Comparison of ENCODE assay signal across 18 cellular contexts in the genomic region with DNA sequence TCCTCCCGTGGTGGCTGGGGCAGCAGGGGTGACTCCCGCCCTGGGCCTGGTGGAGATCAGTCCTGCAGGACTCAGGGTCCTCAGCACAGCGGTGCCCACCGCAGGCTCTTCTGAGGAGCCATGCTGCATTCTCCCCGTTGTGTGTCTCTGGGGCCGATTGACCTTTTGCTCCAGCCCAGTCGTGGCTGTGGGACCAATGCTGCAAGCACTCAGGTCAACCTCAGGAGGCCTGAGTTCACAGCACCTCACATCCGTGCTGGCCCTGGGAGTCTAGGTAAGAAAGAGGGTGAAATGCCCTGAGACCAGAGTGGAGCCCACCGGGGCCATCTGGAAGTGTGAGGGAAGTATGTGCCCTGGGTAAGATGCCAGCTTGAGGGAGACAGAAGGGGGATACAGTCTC.
A peak's percentile ranks its signal among the peaks of the same experiment; 100 is the strongest.
DNase-seq lines count a peak whose midpoint lies in the region; ATAC-seq, FAIRE-seq and TF ChIP-seq lines count a peak whose summit lies in the region.
"Had no signal": no experiment of that assay in that cellular context is flagged by ENCODE, and none has a peak within 500 bp of the region (broad histone marks: within the 10 kb centered on the region; RNA-seq: fewer than 3 reads in every experiment).

No MANE protein-coding gene starts in this region.

- no peak overlapping the region for H2BK5ac ChIP-seq in H1 (ENCODE audit: low read depth, low read length)

- H3K27ac Mint-ChIP-seq in neural crest cell (ENCODE audit: unreplicated experiment): peak overlapping the region; percentile 58
- H3K27ac Mint-ChIP-seq in activated T-helper 1 cell treated with anti-CD3 and anti-CD28 coated beads, Interleukin-12 subunit alpha, Interleukin-12 subunit beta, Interleukin-2, Interleukin-4 antibody, amounts not matched to agents 30 ng/mL and 10 ng/mL and 1 ng/mL, durations not matched to agents 14 hours and 24 hours and 36 hours: no peak overlapping the region
- H3K27ac Mint-ChIP-seq: CD14-positive monocyte; CD4-positive, alpha-beta memory T cell; GM23338 had no signal

- H3K36me3 Mint-ChIP-seq in neural crest cell (ENCODE audit: low read depth): no peaks in the 10 kb centered on the region
- no peaks in the 10 kb centered on the region for H3K36me3 Mint-ChIP-seq in activated T-helper 1 cell treated with anti-CD3 and anti-CD28 coated beads, Interleukin-12 subunit alpha, Interleukin-12 subunit beta, Interleukin-2, Interleukin-4 antibody, amounts not matched to agents 30 ng/mL and 10 ng/mL and 1 ng/mL, durations not matched to agents 14 hours and 24 hours and 36 hours (ENCODE audit: low read depth)
- H3K36me3 Mint-ChIP-seq: CD14-positive monocyte; CD4-positive, alpha-beta memory T cell had no signal

- H2BK15ac ChIP-seq in H1 (ENCODE audit: low read length): peak overlapping the region; percentile 5; the same call in 1 of the 2 replicates

- H2AFZ ChIP-seq in HepG2 (ENCODE audit: low read length) (no peak overlapping the region), H1 (ENCODE audit: low read length) (no peak overlapping the region)
- H2AFZ ChIP-seq: GM23338 had no signal

- H3K36me3 ChIP-seq in HepG2 (replicated peaks in 1 of 2; ENCODE audit: control insufficient read depth in 1 of 2, insufficient read depth in 2 of 2, low read length in 2 of 2) (no peaks in the 10 kb centered on the region), right lobe of liver (no peaks in the 10 kb centered on the region), H1 (ENCODE audit: control insufficient read depth in 2 of 4, insufficient read depth in 4 of 4, low read length in 3 of 4) (no peaks in the 10 kb centered on the region), aorta (ENCODE audit: control insufficient read depth in 1 of 2, insufficient read depth in 2 of 2, low read length in 1 of 2) (no peaks in the 10 kb centered on the region)
- H3K36me3 ChIP-seq: BLaER1 had no signal

- TF ChIP-seq RAD21 in HepG2 (CRISPR knock-in tag; IDR thresholded peaks at IDR 0.05): no peak
- no peak for TF ChIP-seq RAD21 in H1 (IDR thresholded peaks at IDR 0.05 in 1 of 2, conservative IDR thresholded peaks at IDR 0.05 in 1 of 2; ENCODE audit: low read depth in 2 of 2, low read length in 2 of 2)

- H3K27me3 Mint-ChIP-seq in neural crest cell (ENCODE audit: low read depth): peaks cover 17% of the 10 kb centered on the region
- H3K27me3 Mint-ChIP-seq in activated T-helper 1 cell treated with anti-CD3 and anti-CD28 coated beads, Interleukin-12 subunit alpha, Interleukin-12 subunit beta, Interleukin-2, Interleukin-4 antibody, amounts not matched to agents 30 ng/mL and 10 ng/mL and 1 ng/mL, durations not matched to agents 14 hours and 24 hours and 36 hours (ENCODE audit: insufficient read depth): no peaks in the 10 kb centered on the region

- H2BK20ac ChIP-seq in H1 (ENCODE audit: low read length): 0 out of 2 replicates have a peak overlapping the region, but pooled peaks have one; percentile 18

- H3K4me1 ChIP-seq in HepG2 (ENCODE audit: insufficient read depth, low read length) (no peaks in the 10 kb centered on the region), right lobe of liver (no peaks in the 10 kb centered on the region), H1 (replicated peaks in 1 of 4; ENCODE audit: control insufficient read depth in 3 of 4, insufficient read depth in 4 of 4, low read length in 3 of 4) (peaks cover 9 to 22% (median 11%) of the 10 kb centered on the region in 4 experiments), aorta (ENCODE audit: control insufficient read depth in 1 of 2, insufficient read depth in 2 of 2, low read length in 2 of 2) (no peaks in the 10 kb centered on the region)

- TF ChIP-seq POLR2A in HepG2 (IDR thresholded peaks at IDR 0.05; ENCODE audit: insufficient read depth in 1 of 2, low read depth in 2 of 2, low read length in 2 of 2) (no peak), right lobe of liver (IDR thresholded peaks at IDR 0.05) (no peak), H1 (IDR thresholded peaks at IDR 0.05; ENCODE audit: control extremely low read depth in 1 of 2, low read depth in 2 of 2, low read length in 2 of 2) (no peak)

- H4K20me1 ChIP-seq in HepG2 (ENCODE audit: insufficient read depth, low read length): no peaks in the 10 kb centered on the region; the same call in 1 of the 2 replicates
- H4K20me1 ChIP-seq in H1 (replicated peaks in 1 of 2; ENCODE audit: control insufficient read depth in 1 of 2, insufficient read depth in 2 of 2, low read length in 2 of 2): no peaks in the 10 kb centered on the region
- H4K20me1 ChIP-seq: BLaER1 had no signal

- H2BK12ac ChIP-seq in H1 (ENCODE audit: low read depth, low read length): no peak overlapping the region

- H3K9ac ChIP-seq in HepG2 (ENCODE audit: insufficient read depth, low read depth, low read length) (no peak overlapping the region), H1 (replicated peaks in 1 of 4; ENCODE audit: extremely low read depth in 1 of 4, low read depth in 3 of 4, low read length in 3 of 4) (no peak overlapping the region)
- H3K9ac ChIP-seq: BLaER1 had no signal

- no peak overlapping the region for H2AK5ac ChIP-seq in H1 (ENCODE audit: low read depth, low read length)

- H4K8ac ChIP-seq in H1 (ENCODE audit: extremely low read depth, insufficient read depth, low read length): no peak overlapping the region

- H3K4me2 ChIP-seq in HepG2 (ENCODE audit: low read depth, low read length): no peak overlapping the region
- no peak overlapping the region for H3K4me2 ChIP-seq in H1 (ENCODE audit: insufficient read depth in 1 of 2, low read depth in 2 of 2, low read length in 2 of 2)
- H3K4me2 ChIP-seq: GM23338 had no signal

- in situ Hi-C loops in HepG2 (cut with HindIII; ENCODE audit: extremely low pct_ligation_motif_present, low pct_unique_long_range_greater_than_20kb): loop anchor here (5.0 kb wide), 1 partner anchor 366 kb away; no protein-coding TSS in a partner anchor

- FAIRE-seq in HepG2 (lab: Jason Lieb, UNC): no peak
- FAIRE-seq in H1 (lab: Jason Lieb, UNC): no peak
- FAIRE-seq: D721Med, GM12892, GM18507 had no signal

- no peaks in the 10 kb centered on the region for H3K79me1 ChIP-seq in H1 (ENCODE audit: low read depth, low read length)

- H3K18ac ChIP-seq in H1 (ENCODE audit: extremely low read depth, low read length): no peak overlapping the region; the same call in 1 of the 2 replicates

- DNase-seq in HepG2 (ENCODE audit: low spot score) (no peak), right lobe of liver (no peak), H1 (ENCODE audit: low read depth in 1 of 2, low spot score in 2 of 2) (no peak), neural crest cell (ENCODE audit: low read depth, low spot score) (no peak), aorta (no peak), superior temporal gyrus (ENCODE audit: extremely low spot score) (no peak), left cardiac atrium (no peak)
- DNase-seq in activated T-helper 1 cell treated with anti-CD3 and anti-CD28 coated beads, Interleukin-12 subunit alpha, Interleukin-12 subunit beta, Interleukin-2, Interleukin-4 antibody, amounts not matched to agents 30 ng/mL and 10 ng/mL and 1 ng/mL, durations not matched to agents 14 hours and 24 hours and 36 hours (ENCODE audit: low spot score): no peak
- DNase-seq: 8988T; CD4-positive, alpha-beta memory T cell; GDM1; H7 had no signal

- H3K4me3 ChIP-seq in HepG2 (replicated peaks in 1 of 3; ENCODE audit: insufficient read depth in 1 of 3, low read depth in 2 of 3, low read length in 3 of 3) (no peak overlapping the region), right lobe of liver (no peak overlapping the region), H1 (ENCODE audit: extremely low read depth in 1 of 4, insufficient read depth in 2 of 4, low read depth in 3 of 4, low read length in 4 of 4) (no peak overlapping the region), aorta (ENCODE audit: low read length in 2 of 2) (no peak overlapping the region)
- H3K4me3 ChIP-seq: BLaER1, GM23338 had no signal

- no peak overlapping the region for H3K56ac ChIP-seq in H1 (replicated peaks; ENCODE audit: insufficient read length, low read depth, low read length)

- ATAC-seq in HepG2 (peak; percentile 26; the same call in 2 of the 3 replicates), right lobe of liver (no peak), aorta (ENCODE audit: low FRiP score) (peak; percentile 47), left cardiac atrium (no peak)
- ATAC-seq: GM23338 had no signal

- peaks cover 21% of the 10 kb centered on the region for H3K4me1 Mint-ChIP-seq in neural crest cell
- no peaks in the 10 kb centered on the region for H3K4me1 Mint-ChIP-seq in activated T-helper 1 cell treated with anti-CD3 and anti-CD28 coated beads, Interleukin-12 subunit alpha, Interleukin-12 subunit beta, Interleukin-2, Interleukin-4 antibody, amounts not matched to agents 30 ng/mL and 10 ng/mL and 1 ng/mL, durations not matched to agents 14 hours and 24 hours and 36 hours (ENCODE audit: low read depth)
- H3K4me1 Mint-ChIP-seq: CD14-positive monocyte; CD4-positive, alpha-beta memory T cell had no signal

- no peak overlapping the region for H3K4ac ChIP-seq in H1 (replicated peaks; ENCODE audit: insufficient read length, low read depth, low read length)

- H3K23ac ChIP-seq in H1 (ENCODE audit: insufficient read length): no peak overlapping the region

- H3K9me3 Mint-ChIP-seq in neural crest cell: no peaks in the 10 kb centered on the region
- H3K9me3 Mint-ChIP-seq in activated T-helper 1 cell treated with anti-CD3 and anti-CD28 coated beads, Interleukin-12 subunit alpha, Interleukin-12 subunit beta, Interleukin-2, Interleukin-4 antibody, amounts not matched to agents 30 ng/mL and 10 ng/mL and 1 ng/mL, durations not matched to agents 14 hours and 24 hours and 36 hours: no peaks in the 10 kb centered on the region
- H3K9me3 Mint-ChIP-seq: CD14-positive monocyte, GM23338 had no signal

- TF ChIP-seq EP300 in HepG2 (IDR thresholded peaks at IDR 0.05; ENCODE audit: low read depth in 2 of 2, low read length in 2 of 2): no peak
- no peak for TF ChIP-seq EP300 in HepG2 (CRISPR knock-in tag; IDR thresholded peaks at IDR 0.05; ENCODE audit: borderline replicate concordance)
- no peak for TF ChIP-seq EP300 in H1 (IDR thresholded peaks at IDR 0.05; ENCODE audit: borderline replicate concordance in 1 of 2, low read depth in 2 of 2, low read length in 2 of 2)

- POLR2A ChIA-PET in HepG2 (lab: Yijun Ruan, JAX) (no interaction called here), H1 (lab: Charles Lee; ENCODE audit: partially characterized antibody) (no interaction called here)

- H4K5ac ChIP-seq in H1 (ENCODE audit: insufficient read length, low read depth, low read length): no peak overlapping the region

- H3K27me3 ChIP-seq in HepG2 (ENCODE audit: control insufficient read depth in 1 of 2, insufficient read depth in 2 of 2, low read length in 2 of 2): peaks cover 3 to 25% of the 10 kb centered on the region in 2 experiments; a peak in 3 of 5 replicates
- no peaks in the 10 kb centered on the region for H3K27me3 ChIP-seq in right lobe of liver
- H3K27me3 ChIP-seq in H1 (replicated peaks in 1 of 4; ENCODE audit: control insufficient read depth in 3 of 4, extremely low read depth in 1 of 4, insufficient read depth in 3 of 4, low read length in 3 of 4): no peaks in the 10 kb centered on the region
- no peaks in the 10 kb centered on the region for H3K27me3 ChIP-seq in aorta (ENCODE audit: control insufficient read depth in 1 of 2, insufficient read depth in 2 of 2, low read length in 1 of 2)
- H3K27me3 ChIP-seq: BLaER1 had no signal

- intact Hi-C loops in HepG2 (cut with micrococcal nuclease; ENCODE audit: unreplicated experiment) (no loop called here), right lobe of liver (cut with DNase I) (no loop called here), aorta (cut with DNase I) (no loop called here), left cardiac atrium (cut with DNase I) (no loop called here)
- intact Hi-C loops in activated T-helper 1 cell treated with anti-CD3 and anti-CD28 coated beads, Interleukin-12 subunit alpha, Interleukin-12 subunit beta, Interleukin-2, Interleukin-4 antibody, amounts not matched to agents 30 ng/mL and 10 ng/mL and 1 ng/mL, durations not matched to agents 14 hours and 24 hours and 36 hours (cut with micrococcal nuclease): no loop called here

- no peak overlapping the region for H2BK120ac ChIP-seq in H1 (replicated peaks; ENCODE audit: low read depth, low read length)

- no peaks in the 10 kb centered on the region for H3K9me3 ChIP-seq in HepG2 (ENCODE audit: low read length)
- H3K9me3 ChIP-seq in right lobe of liver: no peaks in the 10 kb centered on the region
- no peaks in the 10 kb centered on the region for H3K9me3 ChIP-seq in H1 (ENCODE audit: insufficient read depth in 2 of 2, low read depth in 1 of 2, low read length in 1 of 2)
- no peaks in the 10 kb centered on the region for H3K9me3 ChIP-seq in aorta (ENCODE audit: control insufficient read depth, low read length)
- H3K9me3 ChIP-seq: BLaER1 had no signal

- CTCF ChIA-PET in HepG2 (lab: Yijun Ruan, JAX; ENCODE audit: low intra/inter-chr PET ratio, low total read pairs): no interaction called here
- CTCF ChIA-PET in H1 (lab: Charles Lee; ENCODE audit: partially characterized antibody): interaction anchor here (0.8 kb wide), 1 partner anchor 65 kb away, joined by 3 read pairs; no protein-coding TSS in a partner anchor

- H3K4me3 Mint-ChIP-seq in neural crest cell: no peak overlapping the region
- H3K4me3 Mint-ChIP-seq in activated T-helper 1 cell treated with anti-CD3 and anti-CD28 coated beads, Interleukin-12 subunit alpha, Interleukin-12 subunit beta, Interleukin-2, Interleukin-4 antibody, amounts not matched to agents 30 ng/mL and 10 ng/mL and 1 ng/mL, durations not matched to agents 14 hours and 24 hours and 36 hours: no peak overlapping the region
- H3K4me3 Mint-ChIP-seq: CD14-positive monocyte; CD4-positive, alpha-beta memory T cell; GM23338 had no signal

- TF ChIP-seq CTCF in HepG2 (CRISPR knock-in tag; IDR thresholded peaks at IDR 0.05) (no peak), right lobe of liver (IDR thresholded peaks at IDR 0.05) (no peak), H1 (IDR thresholded peaks at IDR 0.05; ENCODE audit: control extremely low read depth in 1 of 3, insufficient read depth in 1 of 3, low read depth in 1 of 3, low read length in 3 of 3) (no peak), neural crest cell (conservative IDR thresholded peaks at IDR 0.05) (no peak)

- H4K91ac ChIP-seq in H1 (replicated peaks; ENCODE audit: insufficient read length, low read length): peak overlapping the region; percentile 19

- H3K14ac ChIP-seq in H1 (ENCODE audit: insufficient read length): no peak overlapping the region

- H3K23me2 ChIP-seq in H1 (ENCODE audit: low read depth, low read length): no peaks in the 10 kb centered on the region

- BruUV-seq in HepG2 (replicated peaks; lab: Mats Ljungman, UMichigan): no TSS peak

- WGBS in HepG2 (ENCODE audit: low lambda C conversion rate): 0% methylated on average over 2 of the region's 9 CpGs
- 20% methylated on average over 1 of the region's 9 CpGs for WGBS in right lobe of liver (ENCODE audit: insufficient coverage, low coverage, low lambda C conversion rate, missing lambda C conversion rate)
- whole genome bisulfite sequencing in H1 (ENCODE audit: extremely low coverage in 1 of 2, insufficient coverage in 1 of 2, insufficient read length in 1 of 2, insufficient replicate concordance in 2 of 2, low coverage in 1 of 2, low lambda C conversion rate in 2 of 2, missing lambda C conversion rate in 1 of 2), 2 experiments: 97% methylated on average over 9 of the region's 9 CpGs; no CpG with 5 or more reads in 1 of the 2 experiments
- 92% methylated on average over 9 of the region's 9 CpGs for WGBS in aorta, 2 donors

- H3K27ac ChIP-seq in HepG2 (ENCODE audit: extremely low read length, insufficient read depth, low read length) (no peak overlapping the region), right lobe of liver (no peak overlapping the region), H1 (ENCODE audit: low read depth, low read length) (no peak overlapping the region), aorta (ENCODE audit: low read depth in 1 of 2, low read length in 2 of 2) (no peak overlapping the region)
- H3K27ac ChIP-seq: BLaER1 had no signal

- H3K79me2 ChIP-seq in HepG2 (ENCODE audit: insufficient read depth, low read length) (no peaks in the 10 kb centered on the region), H1 (ENCODE audit: control insufficient read depth in 1 of 2, insufficient read depth in 2 of 2, low read length in 2 of 2) (no peaks in the 10 kb centered on the region)

Comparison
In these comparisons a context has a peak if more than half of its experiments do, and no peak if none do; other contexts are left out.
1. ATAC-seq: peak in HepG2 (single experiment) and aorta (single experiment); none in right lobe of liver (0 of 4) and left cardiac atrium (0 of 2).